ENCODE assay signal across 8 cellular contexts in genomic region chr15:84080778-84081084, GRCh38.
DNase-seq lines count a peak whose midpoint lies in the region; ATAC-seq and TF ChIP-seq lines count a peak whose summit lies in the region.
"Not testable (repeated sequence)": the region's sequence is repeated elsewhere in the genome, so short reads cannot be mapped to it uniquely, and the experiment has no call there.

No MANE protein-coding gene starts in this region.

- not testable (repeated sequence) for H3K4me1 ChIP-seq in CD8-positive, alpha-beta memory T cell (ENCODE audit: insufficient read depth, low read length); naive thymus-derived CD4-positive, alpha-beta T cell (ENCODE audit: control insufficient read depth in 2 of 2, insufficient read depth in 2 of 2, low read length in 2 of 2)

- not testable (repeated sequence) for H3K27ac Mint-ChIP-seq in CD8-positive, alpha-beta memory T cell; activated CD4-positive, alpha-beta memory T cell treated with anti-CD3 and anti-CD28 coated beads for 36 hours; glutamatergic neuron (ENCODE audit: unreplicated experiment); naive thymus-derived CD4-positive, alpha-beta T cell; stimulated activated naive CD8-positive, alpha-beta T cell treated with anti-CD3 and anti-CD28 coated beads, Interleukin-15, Interleukin-2, amounts not matched to agents 100 ng/mL and 50 ng/mL, for 24 hours
- peak overlapping the region; percentile 28 to 90 (median 88) for H3K27ac Mint-ChIP-seq in brain

- peaks cover 13 to 16% (median 15%) of the 10 kb centered on the region in 3 donors for H3K4me1 Mint-ChIP-seq in CD8-positive, alpha-beta memory T cell
- H3K4me1 Mint-ChIP-seq in activated CD4-positive, alpha-beta memory T cell treated with anti-CD3 and anti-CD28 coated beads for 36 hours (ENCODE audit: low read depth); glutamatergic neuron (ENCODE audit: low read depth, unreplicated experiment): not testable (repeated sequence)
- peaks cover 37% of the 10 kb centered on the region for H3K4me1 Mint-ChIP-seq in brain
- H3K4me1 Mint-ChIP-seq in naive thymus-derived CD4-positive, alpha-beta T cell = peaks cover 0 to 13% (median 8%) of the 10 kb centered on the region in 7 donors
- H3K4me1 Mint-ChIP-seq in stimulated activated naive CD8-positive, alpha-beta T cell treated with anti-CD3 and anti-CD28 coated beads, Interleukin-15, Interleukin-2, amounts not matched to agents 100 ng/mL and 50 ng/mL, for 24 hours (ENCODE audit: low read depth) = peaks cover 13% of the 10 kb centered on the region

- intact Hi-C loops in activated CD4-positive, alpha-beta memory T cell treated with anti-CD3 and anti-CD28 coated beads for 36 hours (cut with micrococcal nuclease); naive thymus-derived CD4-positive, alpha-beta T cell (cut with micrococcal nuclease): not testable (repeated sequence)

- TF ChIP-seq CTCF in brain (conservative IDR thresholded peaks at IDR 0.05); glutamatergic neuron (IDR thresholded peaks at IDR 0.05; ENCODE audit: partially characterized antibody, unreplicated experiment): not testable (repeated sequence)

- not testable (repeated sequence) for H3K9me3 Mint-ChIP-seq in CD8-positive, alpha-beta memory T cell; activated CD4-positive, alpha-beta memory T cell treated with anti-CD3 and anti-CD28 coated beads for 36 hours; glutamatergic neuron (ENCODE audit: unreplicated experiment); stimulated activated naive CD8-positive, alpha-beta T cell treated with anti-CD3 and anti-CD28 coated beads, Interleukin-15, Interleukin-2, amounts not matched to agents 100 ng/mL and 50 ng/mL, for 24 hours
- H3K9me3 Mint-ChIP-seq in brain = peaks cover 3 to 13% (median 9%) of the 10 kb centered on the region in 5 experiments
- peaks cover 0 to 12% (median 5%) of the 10 kb centered on the region in 11 donors for H3K9me3 Mint-ChIP-seq in naive thymus-derived CD4-positive, alpha-beta T cell

- not testable (repeated sequence) for H3K4me3 ChIP-seq in CD8-positive, alpha-beta memory T cell (ENCODE audit: low read length); naive thymus-derived CD4-positive, alpha-beta T cell (ENCODE audit: low read length)

- not testable (repeated sequence) for DNase-seq in CD8-positive, alpha-beta memory T cell; activated CD4-positive, alpha-beta memory T cell treated with anti-CD3 and anti-CD28 coated beads for 36 hours; glutamatergic neuron; naive thymus-derived CD4-positive, alpha-beta T cell
- peak; percentile 76 for DNase-seq in NCI-H226

- H3K27me3 Mint-ChIP-seq in CD8-positive, alpha-beta memory T cell = peaks cover 54 to 71% of the 10 kb centered on the region in 2 donors
- peaks cover 43% of the 10 kb centered on the region for H3K27me3 Mint-ChIP-seq in activated CD4-positive, alpha-beta memory T cell treated with anti-CD3 and anti-CD28 coated beads for 36 hours
- peaks cover 29% of the 10 kb centered on the region for H3K27me3 Mint-ChIP-seq in brain
- not testable (repeated sequence) for H3K27me3 Mint-ChIP-seq in glutamatergic neuron (ENCODE audit: unreplicated experiment)
- H3K27me3 Mint-ChIP-seq in naive thymus-derived CD4-positive, alpha-beta T cell = peaks cover 60 to 86% (median 66%) of the 10 kb centered on the region in 5 donors
- H3K27me3 Mint-ChIP-seq in stimulated activated naive CD8-positive, alpha-beta T cell treated with anti-CD3 and anti-CD28 coated beads, Interleukin-15, Interleukin-2, amounts not matched to agents 100 ng/mL and 50 ng/mL, for 24 hours = peaks cover 68% of the 10 kb centered on the region

- H3K36me3 Mint-ChIP-seq in CD8-positive, alpha-beta memory T cell; activated CD4-positive, alpha-beta memory T cell treated with anti-CD3 and anti-CD28 coated beads for 36 hours; glutamatergic neuron (ENCODE audit: unreplicated experiment); naive thymus-derived CD4-positive, alpha-beta T cell; stimulated activated naive CD8-positive, alpha-beta T cell treated with anti-CD3 and anti-CD28 coated beads, Interleukin-15, Interleukin-2, amounts not matched to agents 100 ng/mL and 50 ng/mL, for 24 hours (ENCODE audit: low read depth): not testable (repeated sequence)
- peaks cover 12% of the 10 kb centered on the region for H3K36me3 Mint-ChIP-seq in brain

- POLR2A ChIA-PET in CD8-positive, alpha-beta memory T cell (lab: Charles Lee); activated CD4-positive, alpha-beta memory T cell treated with anti-CD3 and anti-CD28 coated beads for 36 hours (lab: Charles Lee); naive thymus-derived CD4-positive, alpha-beta T cell (lab: Charles Lee): not testable (repeated sequence)

- H3K9me3 ChIP-seq in CD8-positive, alpha-beta memory T cell (ENCODE audit: low read length); naive thymus-derived CD4-positive, alpha-beta T cell (ENCODE audit: control insufficient read depth in 2 of 3, low read length in 3 of 3): not testable (repeated sequence)

- H3K27ac ChIP-seq in CD8-positive, alpha-beta memory T cell (ENCODE audit: low read depth, low read length); naive thymus-derived CD4-positive, alpha-beta T cell (ENCODE audit: low read depth, low read length): not testable (repeated sequence)

- H3K27me3 ChIP-seq in CD8-positive, alpha-beta memory T cell (ENCODE audit: insufficient read depth, low read length, poor library complexity, severe bottlenecking); naive thymus-derived CD4-positive, alpha-beta T cell (ENCODE audit: control insufficient read depth in 2 of 2, insufficient read depth in 2 of 2, low read length in 2 of 2): not testable (repeated sequence)

- peak overlapping the region in 6 of 7 donors; percentile 56 to 89 (median 74) for H3K4me3 Mint-ChIP-seq in CD8-positive, alpha-beta memory T cell
- peak overlapping the region; percentile 71 for H3K4me3 Mint-ChIP-seq in activated CD4-positive, alpha-beta memory T cell treated with anti-CD3 and anti-CD28 coated beads for 36 hours
- H3K4me3 Mint-ChIP-seq in brain = peak overlapping the region; percentile 91 to 96 (median 93)
- peak overlapping the region; percentile 95 for H3K4me3 Mint-ChIP-seq in glutamatergic neuron (ENCODE audit: unreplicated experiment)
- peak overlapping the region; percentile 58 to 83 (median 77) for H3K4me3 Mint-ChIP-seq in naive thymus-derived CD4-positive, alpha-beta T cell
- H3K4me3 Mint-ChIP-seq in stimulated activated naive CD8-positive, alpha-beta T cell treated with anti-CD3 and anti-CD28 coated beads, Interleukin-15, Interleukin-2, amounts not matched to agents 100 ng/mL and 50 ng/mL, for 24 hours = peak overlapping the region; percentile 77

- ATAC-seq in HG02678 (IDR thresholded peaks at IDR 0.05; ENCODE audit: unreplicated experiment) = peak; percentile 13
- ATAC-seq in naive thymus-derived CD4-positive, alpha-beta T cell = not testable (repeated sequence)

- not testable (repeated sequence) for H3K36me3 ChIP-seq in CD8-positive, alpha-beta memory T cell (ENCODE audit: insufficient read depth, low read length); naive thymus-derived CD4-positive, alpha-beta T cell (ENCODE audit: control insufficient read depth in 2 of 3, insufficient read depth in 3 of 3, low read length in 3 of 3)

- CTCF ChIA-PET in CD8-positive, alpha-beta memory T cell (lab: Charles Lee); activated CD4-positive, alpha-beta memory T cell treated with anti-CD3 and anti-CD28 coated beads for 36 hours (lab: Charles Lee); naive thymus-derived CD4-positive, alpha-beta T cell (lab: Charles Lee): not testable (repeated sequence)
